In the genomic region with DNA sequence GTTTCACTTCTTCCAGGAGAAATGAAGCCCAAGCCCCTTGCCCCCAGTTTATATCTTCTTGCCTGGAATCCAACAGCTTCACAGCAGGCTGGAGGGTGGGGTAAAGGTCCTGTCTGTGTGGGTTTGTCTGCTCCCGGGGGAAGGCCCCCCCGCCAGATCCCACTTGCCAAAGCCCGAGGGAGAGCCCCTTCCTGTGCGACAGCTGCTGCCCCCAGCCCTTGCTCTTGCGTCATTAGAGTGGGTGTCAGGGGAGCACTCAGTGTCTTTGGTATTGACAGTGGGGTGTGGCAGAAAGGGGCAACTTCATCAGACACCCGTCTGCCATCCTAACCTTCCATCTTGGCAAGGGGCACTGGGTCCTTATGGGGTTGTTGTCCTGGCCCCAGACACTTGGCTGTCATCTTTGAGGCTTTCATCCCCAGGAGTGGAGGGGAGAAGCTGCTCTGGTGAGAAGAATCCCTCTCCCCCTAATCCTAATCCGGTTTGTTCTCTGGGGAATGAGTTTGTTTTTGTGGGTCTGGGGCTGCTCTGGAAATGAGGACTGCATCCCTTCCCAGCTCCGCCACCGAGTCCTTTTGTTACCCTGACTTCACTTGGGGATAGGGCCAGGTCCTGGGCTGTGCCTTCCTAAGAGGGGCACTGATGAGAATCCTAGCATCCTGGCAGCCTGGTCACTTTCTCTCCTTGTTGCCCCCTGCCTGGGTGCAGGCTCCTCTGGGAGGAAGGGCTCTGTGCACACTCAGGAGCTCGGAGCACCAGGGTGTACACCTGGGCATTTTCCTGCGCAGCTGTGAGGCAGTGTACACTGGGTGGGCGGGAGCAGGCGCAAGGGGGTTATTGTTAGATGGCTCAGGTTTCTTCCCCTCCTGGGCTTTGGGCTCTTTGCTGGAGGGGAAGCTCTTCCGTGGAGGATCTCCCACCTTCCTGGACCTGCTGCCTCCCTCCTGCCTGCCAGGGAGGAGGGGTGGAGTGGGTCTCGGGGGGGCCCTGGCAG, we compare ENCODE assay signal across 9 cellular contexts. TPM values are rescaled to one million over a fixed set of nuclear protein-coding genes. Genes with fewer than 3 reads are reported as not detected.
A peak's percentile ranks its signal among the peaks of the same experiment; 100 is the strongest.
DNase-seq lines count a peak whose midpoint lies in the region; ATAC-seq and TF ChIP-seq lines count a peak whose summit lies in the region.
"Had no signal": no experiment of that assay in that cellular context is flagged by ENCODE, and none has a peak within 500 bp of the region (broad histone marks: within the 10 kb centered on the region; RNA-seq: fewer than 3 reads in every experiment).

No MANE protein-coding gene starts in this region.

- no peaks in the 10 kb centered on the region for H3K27me3 Mint-ChIP-seq in T-helper 2 cell treated with Interferon-gamma antibody and Interleukin-4, amounts not matched to agents 5 μg/mL and 100 μg/mL, for 36 hours (ENCODE audit: low read depth)

- H3K4me3 ChIP-seq in astrocyte of the cerebellum (ENCODE audit: low read depth, low read length) (peak overlapping the region; percentile 67), liver (ENCODE audit: low read depth in 1 of 3, low read length in 3 of 3) (peak overlapping the region; percentile 83 to 95 (median 89)), testis (peak overlapping the region; percentile 74 to 83)

- in situ Hi-C loops in astrocyte of the cerebellum (cut with HindIII; ENCODE audit: low sequenced_read_pairs) = no loop called here

- no peak for DNase-seq in T-helper 2 cell treated with Interferon-gamma antibody and Interleukin-4, amounts not matched to agents 5 μg/mL and 100 μg/mL, for 36 hours (ENCODE audit: low spot score)
- DNase-seq in T-helper 2 cell = no peak
- DNase-seq in astrocyte of the cerebellum (ENCODE audit: low read depth) = no peak
- no peak for DNase-seq in testis
- DNase-seq in HuH-7 (ENCODE audit: low spot score) = no peak
- DNase-seq in activated CD8-positive, alpha-beta memory T cell treated with anti-CD3 and anti-CD28 coated beads, Interleukin-2, amount 50 U/mL, for 48 hours = no peak

- peaks cover 38% of the 10 kb centered on the region for H3K36me3 Mint-ChIP-seq in T-helper 2 cell treated with Interferon-gamma antibody and Interleukin-4, amounts not matched to agents 5 μg/mL and 100 μg/mL, for 36 hours (ENCODE audit: low read depth)

- H3K27me3 ChIP-seq in liver (ENCODE audit: control insufficient read depth in 4 of 4, insufficient read depth in 4 of 4, low read length in 3 of 4) (no peaks in the 10 kb centered on the region), testis (no peaks in the 10 kb centered on the region)

- TF ChIP-seq RAD21 in liver (IDR thresholded peaks at IDR 0.05) = no peak

- peak overlapping the region; percentile 57 for H3K4me3 Mint-ChIP-seq in T-helper 2 cell treated with Interferon-gamma antibody and Interleukin-4, amounts not matched to agents 5 μg/mL and 100 μg/mL, for 36 hours

- TF ChIP-seq CTCF in astrocyte of the cerebellum (IDR thresholded peaks at IDR 0.05; ENCODE audit: low read depth, low read length, missing control alignments) = no peak
- TF ChIP-seq CTCF in liver (IDR thresholded peaks at IDR 0.05; ENCODE audit: low read depth, low read length, missing input control) = no peak
- no peak for TF ChIP-seq CTCF in testis (IDR thresholded peaks at IDR 0.05)

- H3K9me3 ChIP-seq in liver (ENCODE audit: control insufficient read depth in 4 of 4, low read length in 3 of 4) (no peaks in the 10 kb centered on the region), testis (no peaks in the 10 kb centered on the region)

- H3K27ac ChIP-seq in liver (ENCODE audit: low read depth in 1 of 2, low read length in 2 of 2) (peak overlapping the region; percentile 97 to 99), testis (peak overlapping the region; percentile 83 to 97)
- H3K27ac ChIP-seq: KMS-11 had no signal

- no peak for ATAC-seq in HG03280 (IDR thresholded peaks at IDR 0.05; ENCODE audit: unreplicated experiment)

- intact Hi-C loops in testis (cut with DNase I; ENCODE audit: low total_unique reads) = no loop called here

- WGBS in liver = 10% methylated on average over 15 of the region's 15 CpGs
- WGBS in testis, 2 donors = 23 to 34% methylated on average over 10 to 15 of the region's 15 CpGs

- peak overlapping the region; percentile 78 to 89 for H3K9ac ChIP-seq in liver (ENCODE audit: low read depth in 1 of 2, low read length in 2 of 2)
- H3K9ac ChIP-seq: KMS-11 had no signal

- no peaks in the 10 kb centered on the region for H3K9me3 Mint-ChIP-seq in T-helper 2 cell treated with Interferon-gamma antibody and Interleukin-4, amounts not matched to agents 5 μg/mL and 100 μg/mL, for 36 hours

- TF ChIP-seq POLR2A in testis (IDR thresholded peaks at IDR 0.05) = no peak

- H3K4me1 ChIP-seq in liver (ENCODE audit: control insufficient read depth in 4 of 4, insufficient read depth in 4 of 4, low read length in 3 of 4) (peaks cover 26 to 83% (median 64%) of the 10 kb centered on the region in 4 donors), testis (peaks cover 80% of the 10 kb centered on the region)

- peak overlapping the region; percentile 57 for H3K27ac Mint-ChIP-seq in T-helper 2 cell treated with Interferon-gamma antibody and Interleukin-4, amounts not matched to agents 5 μg/mL and 100 μg/mL, for 36 hours

- H3K4me1 Mint-ChIP-seq in T-helper 2 cell treated with Interferon-gamma antibody and Interleukin-4, amounts not matched to agents 5 μg/mL and 100 μg/mL, for 36 hours (ENCODE audit: low read depth) = peaks cover 40% of the 10 kb centered on the region

- H3K36me3 ChIP-seq in liver (ENCODE audit: control insufficient read depth in 4 of 4, insufficient read depth in 3 of 4, low read depth in 1 of 4, low read length in 3 of 4) (no peaks in the 10 kb centered on the region), testis (ENCODE audit: low read depth, missing control alignments) (no peaks in the 10 kb centered on the region)

TF ChIP-seq in liver, 16 proteins besides CTCF, POLR2A, EP300 and RAD21:
- no peak for TF ChIP-seq YY1 (IDR thresholded peaks at IDR 0.05)
- no peak for TF ChIP-seq HNF4G (IDR thresholded peaks at IDR 0.05)
- TF ChIP-seq RXRA (IDR thresholded peaks at IDR 0.05) = peak in 1 of 2 donors; percentile 12
- no peak for TF ChIP-seq JUND (IDR thresholded peaks at IDR 0.05)

RNA-seq across cellular contexts. Expression of a gene that starts 21.1 kb away (rescaled TPM):
- under 1 TPM; 0.47 to 0.59 TPM for total RNA-seq in liver
- under 1 TPM in 1 of 2 donors, not detected in 1; 0.48 TPM for polyA plus RNA-seq in liver
- 1 to 10 TPM; 2.1 to 2.6 TPM for total RNA-seq in testis
- not detected for polyA plus RNA-seq in testis (ENCODE audit: insufficient read depth, low read depth, low replicate concordance)

RNA-seq across cellular contexts. Expression of a gene that starts 34.4 kb away (rescaled TPM):
- total RNA-seq in liver = 10 to 100 TPM in 1 of 2 donors, 1 to 10 TPM in 1; 8.7 to 12.9 TPM
- 10 to 100 TPM in 1 of 2 donors, 1 to 10 TPM in 1; 6.6 to 26.2 TPM for polyA plus RNA-seq in liver
- 10 to 100 TPM; 65.5 to 66.0 TPM for total RNA-seq in testis
- 49.8 TPM for polyA plus RNA-seq in testis (ENCODE audit: insufficient read depth, low read depth, low replicate concordance)

RNA-seq across cellular contexts. Expression of a gene that starts 55.7 kb away (rescaled TPM):
- total RNA-seq in liver (10 to 100 TPM in 1 of 2 donors, 1 to 10 TPM in 1; 2.3 to 16.5 TPM), testis (10 to 100 TPM; 12.4 to 22.8 TPM)
- polyA plus RNA-seq in liver (1 to 10 TPM in 1 of 2 donors, under 1 TPM in 1; 0.54 to 2.6 TPM), testis (ENCODE audit: insufficient read depth, low read depth, low replicate concordance) (14.7 TPM)

Comparison
In these comparisons a context has a peak if more than half of its experiments do, and no peak if none do; other contexts are left out.
1. RNA of a gene that starts 34.4 kb away (total RNA-seq): 65.5 to 66.0 TPM in testis; 8.7 to 12.9 TPM in liver; every median in the first group is over 4 times any median in the second.
2. Peak in every context shown above with its lines, with median percentiles within 50 percentile points of each other: H3K4me3 ChIP-seq.